1 cellular context compared by ENCODE assay signal in genomic region chr14:76293923-76294322, GRCh38.
A peak's percentile ranks its signal among the peaks of the same experiment; 100 is the strongest.
TF ChIP-seq lines count a peak whose summit lies in the region.

No MANE protein-coding gene starts in this region.

TF ChIP-seq in HepG2, 621 proteins besides CTCF, POLR2A, EP300 and RAD21 (continued from another document):
- TF ChIP-seq ZBTB10 (CRISPR knock-in tag; IDR thresholded peaks at IDR 0.05; ENCODE audit: borderline replicate concordance) (no peak), ZNF451 (CRISPR knock-in tag; IDR thresholded peaks at IDR 0.05) (no peak), SMAD1 (CRISPR knock-in tag; IDR thresholded peaks at IDR 0.05; ENCODE audit: borderline replicate concordance, low read depth) (no peak), HMG20B (CRISPR knock-in tag; conservative IDR thresholded peaks at IDR 0.05) (no peak), ZNF276 (CRISPR knock-in tag; IDR thresholded peaks at IDR 0.05; ENCODE audit: low read depth) (no peak), ZNF614 (CRISPR knock-in tag; IDR thresholded peaks at IDR 0.05; ENCODE audit: borderline replicate concordance) (peak; percentile 33; the same call in 1 of the 2 replicates), ZNF343 (CRISPR knock-in tag; IDR thresholded peaks at IDR 0.05) (no peak), NR2F6 (IDR thresholded peaks at IDR 0.05) (peak; percentile 12; the same call in 1 of the 2 replicates), NR2F6 (CRISPR knock-in tag; IDR thresholded peaks at IDR 0.05) (no peak), HNF1A (IDR thresholded peaks at IDR 0.05; ENCODE audit: low read depth) (peak; percentile 83), HNF1A (CRISPR knock-in tag; IDR thresholded peaks at IDR 0.05; ENCODE audit: borderline replicate concordance) (peak; percentile 84), SSRP1 (CRISPR knock-in tag; IDR thresholded peaks at IDR 0.05) (no peak), HOXA5 (CRISPR knock-in tag; IDR thresholded peaks at IDR 0.05) (no peak), FOXA3 (CRISPR knock-in tag; IDR thresholded peaks at IDR 0.05) (no peak), HNF4A (CRISPR knock-in tag; IDR thresholded peaks at IDR 0.05) (no peak)
TF ChIP-seq in HepG2: peak in this region for 14.
